1 cellular context compared by ENCODE assay signal in the genomic region with DNA sequence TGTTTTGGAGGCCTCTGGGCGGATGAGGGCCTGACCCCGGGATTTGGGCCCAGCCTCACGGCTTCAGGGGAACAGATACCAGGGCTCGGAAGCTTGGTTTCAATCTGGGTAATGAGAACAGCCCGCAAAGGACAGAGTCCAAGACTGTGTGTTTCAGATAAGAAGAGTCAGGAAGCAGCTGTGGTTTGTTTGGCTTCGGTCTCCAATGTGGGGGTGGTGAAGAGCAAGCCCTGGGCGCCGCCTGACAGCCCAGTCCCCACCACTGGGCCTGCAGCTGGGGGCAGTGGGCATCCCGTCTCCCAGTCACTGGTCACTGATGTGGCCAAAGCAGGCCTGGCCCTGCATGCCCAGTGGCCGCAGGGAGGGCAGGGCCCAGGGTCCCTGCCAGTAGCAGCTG.
TF ChIP-seq lines count a peak whose summit lies in the region.

No MANE protein-coding gene starts in this region.

TF ChIP-seq in SK-N-SH treated with all-trans-retinoic acid at 6 μM for 48 hours, 23 proteins besides CTCF, POLR2A, EP300 and RAD21 (continued from another document):
- TF ChIP-seq POU6F1 (CRISPR knock-in tag; IDR thresholded peaks at IDR 0.05; ENCODE audit: borderline replicate concordance, low read depth) (no peak), CSRNP3 (CRISPR knock-in tag; IDR thresholded peaks at IDR 0.05) (no peak), OSR1 (CRISPR knock-in tag; IDR thresholded peaks at IDR 0.05) (no peak), ZNF565 (CRISPR knock-in tag; conservative IDR thresholded peaks at IDR 0.05; ENCODE audit: low read depth) (no peak), BACH2 (CRISPR knock-in tag; IDR thresholded peaks at IDR 0.05; ENCODE audit: borderline replicate concordance) (no peak), ISL1 (CRISPR knock-in tag; IDR thresholded peaks at IDR 0.05) (no peak), ZFP3 (CRISPR knock-in tag; IDR thresholded peaks at IDR 0.05) (no peak)
